In the genomic region with DNA sequence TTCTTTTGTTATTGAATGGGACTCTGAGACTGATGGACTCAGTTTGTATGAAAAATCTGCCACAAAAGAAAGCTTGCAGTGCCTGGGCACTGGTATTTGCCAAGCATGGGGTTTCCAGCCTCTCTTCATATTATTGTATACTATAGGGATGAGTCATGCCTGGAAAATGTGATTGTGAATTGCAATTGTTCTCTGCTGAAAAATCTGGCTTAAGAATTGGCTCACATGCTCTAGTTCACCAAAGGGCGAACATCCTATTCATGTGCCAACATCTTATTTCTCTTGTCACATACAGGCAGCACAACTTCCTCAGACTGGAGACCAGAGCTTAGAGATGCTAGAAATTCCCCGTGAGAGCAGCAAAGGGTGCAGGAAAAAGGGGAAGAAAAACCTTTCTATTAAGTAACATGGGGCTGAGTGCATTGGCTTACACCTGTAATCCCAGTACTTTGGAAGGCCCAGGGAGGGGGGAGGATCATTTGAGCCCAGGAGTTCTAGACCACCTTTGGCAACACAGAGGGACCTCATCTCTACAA, we compare ENCODE assay signal across 9 cellular contexts.
A peak's percentile ranks its signal among the peaks of the same experiment; 100 is the strongest.
DNase-seq lines count a peak whose midpoint lies in the region; ATAC-seq and TF ChIP-seq lines count a peak whose summit lies in the region.
"Had no signal": no experiment of that assay in that cellular context is flagged by ENCODE, and none has a peak within 500 bp of the region (broad histone marks: within the 10 kb centered on the region; RNA-seq: fewer than 3 reads in every experiment).

No MANE protein-coding gene starts in this region.

- H3K79me2 ChIP-seq in osteoblast (ENCODE audit: insufficient read depth, low read length): no peaks in the 10 kb centered on the region

- H3K36me3 ChIP-seq in osteoblast (ENCODE audit: insufficient read depth, low read length) (no peaks in the 10 kb centered on the region), spleen (no peaks in the 10 kb centered on the region)

- H3K4me2 ChIP-seq in osteoblast (ENCODE audit: insufficient read depth, low read length): peak overlapping the region; percentile 34

- TF ChIP-seq CTCF in osteoblast (IDR thresholded peaks at IDR 0.05; ENCODE audit: extremely low read depth, low read depth, low read length): no peak
- TF ChIP-seq CTCF in spleen (IDR thresholded peaks at IDR 0.05 in 8 of 11, conservative IDR thresholded peaks at IDR 0.05 in 3 of 11): no peak

- H3K4me3 ChIP-seq in osteoblast (ENCODE audit: insufficient read depth, low read length) (no peak overlapping the region), spleen (no peak overlapping the region)

- intact Hi-C loops in spleen (cut with DNase I; ENCODE audit: low total_unique reads): no loop called here

- WGBS in spleen, 5 donors: 25 to 48% (median 35%) methylated on average over 2 of the region's 2 CpGs

- DNase-seq in Daoy (ENCODE audit: low read depth): peak; percentile 72
- peak; percentile 58 for DNase-seq in NCI-H345 treated with DMSO at 0.1 percent for 48 hours (lab: John Stamatoyannopoulos, UW; ENCODE audit: unreplicated experiment)
- DNase-seq in epidermal melanocyte (ENCODE audit: insufficient read length, low spot score): peak; percentile 70
- peak; percentile 79 for DNase-seq in osteoblast (ENCODE audit: insufficient read length, low spot score, missing footprints)
- DNase-seq in HuH-7.5 (ENCODE audit: low spot score): no peak
- DNase-seq in spleen: no peak
- DNase-seq: aorta had no signal

- peaks cover 10% of the 10 kb centered on the region for H3K4me1 ChIP-seq in osteoblast (ENCODE audit: insufficient read depth, low read length)
- peaks cover 0 to 1% (median 0%) of the 10 kb centered on the region in 6 donors for H3K4me1 ChIP-seq in spleen

- no peak for TF ChIP-seq POLR2A in spleen (IDR thresholded peaks at IDR 0.05)

- peak overlapping the region; percentile 43 for H3K27ac ChIP-seq in osteoblast (ENCODE audit: low read depth, low read length)
- peak overlapping the region in 3 of 8 donors; percentile 17 to 32 (median 20) for H3K27ac ChIP-seq in spleen

- H3K9me3 ChIP-seq in osteoblast (ENCODE audit: low read depth, low read length) (no peaks in the 10 kb centered on the region), spleen (no peaks in the 10 kb centered on the region)

- no peak for ATAC-seq in GM21723 (IDR thresholded peaks at IDR 0.05; ENCODE audit: unreplicated experiment)
- no peak for ATAC-seq in HG02588 (IDR thresholded peaks at IDR 0.05; ENCODE audit: unreplicated experiment)

- H3K27me3 ChIP-seq in osteoblast (ENCODE audit: insufficient read depth, low read length): no peaks in the 10 kb centered on the region
- H3K27me3 ChIP-seq in spleen (replicated peaks in 1 of 7): peaks cover 0 to 10% (median 0%) of the 10 kb centered on the region in 7 donors

- no peak overlapping the region for H2AFZ ChIP-seq in osteoblast (ENCODE audit: low read length)

- no peaks in the 10 kb centered on the region for H4K20me1 ChIP-seq in osteoblast (ENCODE audit: insufficient read depth, low read length)

Comparison
In these comparisons a context has a peak if more than half of its experiments do, and no peak if none do; other contexts are left out.
1. DNase-seq: peak in Daoy (single experiment), NCI-H345 treated with DMSO at 0.1 percent for 48 hours (single experiment), epidermal melanocyte (single experiment) and osteoblast (single experiment); none in HuH-7.5 (single experiment) and spleen (single experiment).